8 cellular contexts compared by ENCODE assay signal in the genomic region with DNA sequence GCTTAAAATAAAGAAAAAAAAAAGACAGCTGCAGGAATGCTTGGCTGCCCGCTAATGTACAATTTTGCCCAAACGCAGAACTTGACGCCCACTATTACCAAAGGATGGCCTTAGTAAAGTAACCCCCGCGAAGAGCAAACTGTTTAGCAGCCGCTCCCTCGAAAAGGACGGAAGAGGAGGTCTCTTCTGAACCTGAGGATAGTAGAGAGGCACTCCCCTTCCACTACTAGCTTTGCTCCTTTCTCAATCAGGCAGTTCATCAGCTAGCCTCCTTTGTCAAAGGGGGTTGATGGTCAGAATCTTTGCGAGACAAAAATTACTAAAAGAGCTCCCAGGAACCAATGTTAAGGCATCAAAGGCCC. TPM values are rescaled to one million over a fixed set of nuclear protein-coding genes. Genes with fewer than 3 reads are reported as not detected.
DNase-seq lines count a peak whose midpoint lies in the region; ATAC-seq, FAIRE-seq and TF ChIP-seq lines count a peak whose summit lies in the region.

No MANE protein-coding gene starts in this region.

- whole genome bisulfite sequencing in H9 (ENCODE audit: extremely low coverage, insufficient read length, low lambda C conversion rate) = no CpG with 5 or more reads among the region's 9 CpGs
- WGBS in SK-N-SH (ENCODE audit: low lambda C conversion rate) = 7% methylated on average over 9 of the region's 9 CpGs
- WGBS in esophagus muscularis mucosa = 9% methylated on average over 9 of the region's 9 CpGs

- H3K9me3 ChIP-seq in BLaER1 (no peaks in the 10 kb centered on the region), H9 (ENCODE audit: control insufficient read depth, low read depth, low read length) (no peaks in the 10 kb centered on the region), SK-N-SH (no peaks in the 10 kb centered on the region), esophagus muscularis mucosa (no peaks in the 10 kb centered on the region)

- H2AFZ ChIP-seq in H9 (ENCODE audit: low read length) (no peak overlapping the region), SK-N-SH (ENCODE audit: low read depth) (peak overlapping the region; percentile 92)

- peaks cover 0 to 1% (median 0%) of the 10 kb centered on the region in 3 experiments; a peak in 2 of 7 replicates for H3K36me3 Mint-ChIP-seq in H9 (ENCODE audit: insufficient read depth in 1 of 3, low read depth in 3 of 3)
- no peaks in the 10 kb centered on the region for H3K36me3 Mint-ChIP-seq in natural killer cell treated with Interleukin-12 subunit alpha and Interleukin-12 subunit beta and Interleukin-15 and Interleukin-18, amount 100 ng/mL, for 72 hours

- peak overlapping the region; percentile 97; the same call in 1 of the 2 replicates for H3K14ac ChIP-seq in H9 (ENCODE audit: insufficient read depth, low read length)

- no peaks in the 10 kb centered on the region for H3K79me2 ChIP-seq in H9 (ENCODE audit: insufficient read depth, low read length)
- H3K79me2 ChIP-seq in SK-N-SH (ENCODE audit: insufficient read depth) = peaks cover 41% of the 10 kb centered on the region

- peak overlapping the region; percentile 99 for H3K27ac Mint-ChIP-seq in H9
- peak overlapping the region; percentile 91 to 96 for H3K27ac Mint-ChIP-seq in natural killer cell treated with Interleukin-12 subunit alpha and Interleukin-12 subunit beta and Interleukin-15 and Interleukin-18, amount 100 ng/mL, for 72 hours

- peaks cover 13 to 26% of the 10 kb centered on the region in 2 experiments; a peak in 3 of 4 replicates for H3K4me1 Mint-ChIP-seq in H9
- H3K4me1 Mint-ChIP-seq in natural killer cell treated with Interleukin-12 subunit alpha and Interleukin-12 subunit beta and Interleukin-15 and Interleukin-18, amount 100 ng/mL, for 72 hours (ENCODE audit: low read depth in 2 of 2) = peaks cover 28 to 29% of the 10 kb centered on the region in 2 donors

- H3K79me1 ChIP-seq in H9 (ENCODE audit: insufficient read depth, low read depth, low read length, poor library complexity, severe bottlenecking) = no peaks in the 10 kb centered on the region

- H3K4me2 ChIP-seq in BLaER1 (peak overlapping the region; percentile 77), H9 (ENCODE audit: insufficient read depth, insufficient read length, low read length) (peak overlapping the region; percentile 77), SK-N-SH (peak overlapping the region; percentile 84)

- no peak for TF ChIP-seq POLR2A in esophagus muscularis mucosa (IDR thresholded peaks at IDR 0.05; ENCODE audit: low read depth)
- no peak for TF ChIP-seq POLR2A in H54 (IDR thresholded peaks at IDR 0.05; ENCODE audit: low read depth, low read length)

- peaks cover 13% of the 10 kb centered on the region for H3K23me2 ChIP-seq in H9 (ENCODE audit: insufficient read length, low read depth, low read length, poor library complexity, severe bottlenecking)

- H3K36me3 ChIP-seq in BLaER1 (no peaks in the 10 kb centered on the region), SK-N-SH (replicated peaks in 1 of 2; ENCODE audit: control insufficient read depth in 1 of 2, insufficient read depth in 2 of 2, low read length in 1 of 2) (no peaks in the 10 kb centered on the region), esophagus muscularis mucosa (no peaks in the 10 kb centered on the region)

- TF ChIP-seq EP300 in SK-N-SH (IDR thresholded peaks at IDR 0.05; ENCODE audit: borderline replicate concordance in 1 of 2, low read depth in 1 of 2, low read length in 1 of 2) (no peak), esophagus muscularis mucosa (IDR thresholded peaks at IDR 0.05) (no peak)

- no peak overlapping the region for H3T11ph ChIP-seq in H9 (ENCODE audit: low read length)

- H3K4me3 ChIP-seq in BLaER1 (peak overlapping the region; percentile 79), SK-N-SH (ENCODE audit: low read depth in 2 of 2, low read length in 1 of 2) (peak overlapping the region; percentile 84 to 88), esophagus muscularis mucosa (peak overlapping the region; percentile 79 to 91 (median 80))

- H3K4me1 ChIP-seq in BLaER1 (peaks cover 41% of the 10 kb centered on the region), H9 (ENCODE audit: insufficient read depth, low read length) (no peaks in the 10 kb centered on the region), SK-N-SH (ENCODE audit: control insufficient read depth in 1 of 2, insufficient read depth in 2 of 2, low read depth in 1 of 2, low read length in 1 of 2) (peaks cover 0 to 3% of the 10 kb centered on the region in 2 experiments; a peak in 2 of 4 replicates), esophagus muscularis mucosa (peaks cover 17 to 45% (median 43%) of the 10 kb centered on the region in 4 donors)

- CTCF ChIA-PET in SK-N-SH (lab: Yijun Ruan, JAX) = interaction anchor here (0.9 to 2.6 kb wide), 6 partner anchors 11 to 164 kb away, joined by 3 to 18 read pairs (median 3); no protein-coding TSS in a partner anchor

- intact Hi-C loops in esophagus muscularis mucosa (cut with DNase I) = loop anchor here (10.0 kb wide), 1 partner anchor 161 kb away; no protein-coding TSS in a partner anchor

- H3K23ac ChIP-seq in H9 (ENCODE audit: insufficient read length, low read depth, low read length) = no peak overlapping the region

- H2BK15ac ChIP-seq in H9 (ENCODE audit: low read depth, low read length) = no peak overlapping the region

- H3K18ac ChIP-seq in H9 (ENCODE audit: insufficient read length, low read depth, low read length) = peak overlapping the region; percentile 98

- no peaks in the 10 kb centered on the region for H3K9me2 ChIP-seq in SK-N-SH

- peak overlapping the region; percentile 76 for H3K9ac ChIP-seq in BLaER1
- H3K9ac ChIP-seq in H9 (ENCODE audit: extremely low read depth, insufficient read length, low read length) = peak overlapping the region; percentile 93
- peak overlapping the region; percentile 93 for H3K9ac ChIP-seq in SK-N-SH

- no peaks in the 10 kb centered on the region; a peak in 2 of 5 replicates for H3K9me3 Mint-ChIP-seq in H9
- H3K9me3 Mint-ChIP-seq in natural killer cell treated with Interleukin-12 subunit alpha and Interleukin-12 subunit beta and Interleukin-15 and Interleukin-18, amount 100 ng/mL, for 72 hours = no peaks in the 10 kb centered on the region

- H3K4ac ChIP-seq in H9 (ENCODE audit: low read depth, low read length) = no peak overlapping the region; the same call in 1 of the 2 replicates

- H4K8ac ChIP-seq in H9 (replicated peaks; ENCODE audit: insufficient read length, low read depth, low read length) = no peak overlapping the region

- POLR2A ChIA-PET in SK-N-SH (lab: Yijun Ruan, JAX) = interaction anchor here (0.6 to 2.1 kb wide), 14 partner anchors 11 to 1343 kb away, joined by 3 to 14 read pairs (median 4); a partner anchor contains a TSS

- no peak for DNase-seq in H9
- peak; percentile 42 for DNase-seq in SK-N-SH
- no peak for DNase-seq in esophagus muscularis mucosa (ENCODE audit: extremely low spot score)
- DNase-seq in natural killer cell treated with Interleukin-12 subunit alpha and Interleukin-12 subunit beta and Interleukin-15 and Interleukin-18, amount 100 ng/mL, for 72 hours (ENCODE audit: low spot score) = peak; percentile 62
- no peak for DNase-seq in NCI-H526 treated with DMSO at 0.1 percent for 48 hours (lab: John Stamatoyannopoulos, UW)
- no peak for DNase-seq in H54 (ENCODE audit: insufficient read length, low spot score)

- H3K27me3 ChIP-seq in BLaER1 (no peaks in the 10 kb centered on the region), H9 (ENCODE audit: insufficient read depth, low read length) (no peaks in the 10 kb centered on the region), SK-N-SH (ENCODE audit: insufficient read depth) (no peaks in the 10 kb centered on the region), esophagus muscularis mucosa (no peaks in the 10 kb centered on the region)

- H2BK120ac ChIP-seq in H9 (ENCODE audit: low read depth, low read length, poor library complexity, severe bottlenecking) = no peak overlapping the region

- H4K5ac ChIP-seq in H9 (ENCODE audit: insufficient read length, low read depth, low read length) = peak overlapping the region; percentile 77

- H3F3A ChIP-seq in SK-N-SH (replicated peaks; ENCODE audit: insufficient read depth) = peaks cover 24% of the 10 kb centered on the region

- H3K4me3 Mint-ChIP-seq in H9 = peak overlapping the region; percentile 93
- H3K4me3 Mint-ChIP-seq in natural killer cell treated with Interleukin-12 subunit alpha and Interleukin-12 subunit beta and Interleukin-15 and Interleukin-18, amount 100 ng/mL, for 72 hours = peak overlapping the region; percentile 93

- H4K20me1 ChIP-seq in BLaER1 (no peaks in the 10 kb centered on the region), H9 (ENCODE audit: control insufficient read depth, insufficient read depth, insufficient read length) (no peaks in the 10 kb centered on the region), SK-N-SH (ENCODE audit: insufficient read depth) (no peaks in the 10 kb centered on the region)

- H2BK5ac ChIP-seq in H9 (ENCODE audit: insufficient read length, low read length) = peak overlapping the region; percentile 47

- H3K27me3 Mint-ChIP-seq in H9 (ENCODE audit: low read depth) = no peaks in the 10 kb centered on the region
- no peaks in the 10 kb centered on the region for H3K27me3 Mint-ChIP-seq in natural killer cell treated with Interleukin-12 subunit alpha and Interleukin-12 subunit beta and Interleukin-15 and Interleukin-18, amount 100 ng/mL, for 72 hours

- ATAC-seq in natural killer cell treated with Interleukin-12 subunit alpha and Interleukin-12 subunit beta and Interleukin-15 and Interleukin-18, amount 100 ng/mL, for 72 hours = no peak
- ATAC-seq in HG03280 (IDR thresholded peaks at IDR 0.05; ENCODE audit: unreplicated experiment) = no peak

- H3K56ac ChIP-seq in H9 (ENCODE audit: insufficient read length, low read depth, low read length) = no peak overlapping the region

- H4K91ac ChIP-seq in H9 (ENCODE audit: insufficient read length, low read depth, low read length) = no peak overlapping the region

- no peak overlapping the region for H2BK12ac ChIP-seq in H9 (ENCODE audit: insufficient read length, low read depth, low read length)

- TF ChIP-seq CTCF in H9 (conservative IDR thresholded peaks at IDR 0.05) = no peak
- no peak for TF ChIP-seq CTCF in SK-N-SH (IDR thresholded peaks at IDR 0.05)
- TF ChIP-seq CTCF in esophagus muscularis mucosa (IDR thresholded peaks at IDR 0.05) = no peak

- TF ChIP-seq RAD21 in SK-N-SH (IDR thresholded peaks at IDR 0.05; ENCODE audit: low read length) = no peak

- H2BK20ac ChIP-seq in H9 (ENCODE audit: low read depth, low read length, poor library complexity, severe bottlenecking) = no peak overlapping the region

- no peak overlapping the region for H2AK5ac ChIP-seq in H9 (ENCODE audit: insufficient read length, low read length)

- FAIRE-seq in H54 (lab: Jason Lieb, UNC) = no peak

- peak overlapping the region; percentile 89 for H3K27ac ChIP-seq in BLaER1
- peak overlapping the region; percentile 74 for H3K27ac ChIP-seq in H9 (ENCODE audit: insufficient read length, low read depth, low read length)
- peak overlapping the region; percentile 95 to 98 for H3K27ac ChIP-seq in SK-N-SH (ENCODE audit: low read depth in 2 of 2, low read length in 1 of 2)
- H3K27ac ChIP-seq in esophagus muscularis mucosa (replicated peaks in 1 of 4) = peak overlapping the region; percentile 92 to 99 (median 96)

RNA-seq across cellular contexts. Expression of a gene that starts 0.6 kb away (rescaled TPM):
- total RNA-seq in H9 (2021) (5.4 and 6.0 TPM in 2 replicates), esophagus muscularis mucosa (100 to 1,000 TPM in 1 of 4 donors, 10 to 100 TPM in 3; 75.4 to 119 (median 81.8) TPM)
- 2.6 and 3.3 TPM in 2 replicates for polyA plus RNA-seq in SK-N-SH (2012; rRNA removed)
- polyA plus RNA-seq in SK-N-SH (2012; cell fraction: cytosol; rRNA removed) = 3.4 and 3.5 TPM in 2 replicates
- polyA plus RNA-seq in SK-N-SH (2012; cell fraction: nucleus; rRNA removed) = 2.1 and 2.5 TPM in 2 replicates
- 1 to 10 TPM; 6.4 to 8.1 TPM for total RNA-seq in natural killer cell treated with Interleukin-12 subunit alpha and Interleukin-12 subunit beta and Interleukin-15 and Interleukin-18, amount 100 ng/mL, for 72 hours

RNA-seq across cellular contexts. Expression of a gene that starts 0.8 kb away (rescaled TPM):
- total RNA-seq in H9 (2021) (4.9 and 5.7 TPM in 2 replicates), esophagus muscularis mucosa (10 to 100 TPM in 1 of 4 donors, 1 to 10 TPM in 3; 8.4 to 13.3 (median 9.3) TPM)
- polyA plus RNA-seq in SK-N-SH (2012; rRNA removed) = 1.9 and 2.4 TPM in 2 replicates
- 2.7 and 3.0 TPM in 2 replicates for polyA plus RNA-seq in SK-N-SH (2012; cell fraction: cytosol; rRNA removed)
- polyA plus RNA-seq in SK-N-SH (2012; cell fraction: nucleus; rRNA removed) = 2.2 and 4.2 TPM in 2 replicates
- total RNA-seq in natural killer cell treated with Interleukin-12 subunit alpha and Interleukin-12 subunit beta and Interleukin-15 and Interleukin-18, amount 100 ng/mL, for 72 hours = 10 to 100 TPM in 1 of 2 donors, 1 to 10 TPM in 1; 9.8 to 14.0 TPM

RNA-seq across cellular contexts. Expression of a gene that starts 52.4 kb away (rescaled TPM):
- total RNA-seq in H9 (2021) (11.5 and 13.5 TPM in 2 replicates), esophagus muscularis mucosa (10 to 100 TPM; 27.5 to 54.0 (median 31.2) TPM)
- polyA plus RNA-seq in SK-N-SH (2012; rRNA removed) = 3.0 and 3.4 TPM in 2 replicates
- polyA plus RNA-seq in SK-N-SH (2012; cell fraction: cytosol; rRNA removed) = 2.2 and 2.3 TPM in 2 replicates
- 8.3 and 12.6 TPM in 2 replicates for polyA plus RNA-seq in SK-N-SH (2012; cell fraction: nucleus; rRNA removed)
- 10 to 100 TPM; 58.2 to 78.2 TPM for total RNA-seq in natural killer cell treated with Interleukin-12 subunit alpha and Interleukin-12 subunit beta and Interleukin-15 and Interleukin-18, amount 100 ng/mL, for 72 hours

Comparison
In these comparisons a context has a peak if more than half of its experiments do, and no peak if none do; other contexts are left out.
1. DNase-seq: peak in SK-N-SH (single experiment) and natural killer cell treated with Interleukin-12 subunit alpha and Interleukin-12 subunit beta and Interleukin-15 and Interleukin-18, amount 100 ng/mL, for 72 hours (single experiment); none in H9 (single experiment), esophagus muscularis mucosa (single experiment), NCI-H526 treated with DMSO at 0.1 percent for 48 hours (single experiment) and H54 (single experiment).
2. RNA of a gene that starts 0.6 kb away (total RNA-seq): 75.4 to 119 TPM in esophagus muscularis mucosa; 6.4 to 8.1 TPM in natural killer cell treated with Interleukin-12 subunit alpha and Interleukin-12 subunit beta and Interleukin-15 and Interleukin-18, amount 100 ng/mL, for 72 hours and 5.4 to 6.0 TPM in H9; every median in the first group is over 4 times any median in the second.
3. Peak in every context shown above with its lines, with median percentiles within 50 percentile points of each other: H3K27ac ChIP-seq, H3K4me2 ChIP-seq, H3K4me3 ChIP-seq and H3K9ac ChIP-seq.